In genomic region chr15:26806161-26806560, GRCh38 we compare ENCODE assay signal across 15 cellular contexts.
"Had no signal": no experiment of that assay in that cellular context is flagged by ENCODE, and none has a peak within 500 bp of the region (broad histone marks: within the 10 kb centered on the region; RNA-seq: fewer than 3 reads in every experiment).

No MANE protein-coding gene starts in this region.

- H3K4me1 Mint-ChIP-seq: activated naive CD8-positive, alpha-beta T cell treated with anti-CD3 and anti-CD28 coated beads, Interleukin-2, amount 50 U/mL, for 24 hours; nephron progenitor cell; stimulated activated effector memory CD8-positive, alpha-beta T cell treated with anti-CD3 and anti-CD28 coated beads, Interleukin-12 subunit alpha, Interleukin-12 subunit beta, amount 100 ng/mL, for 72 hours had no signal

- H3K4me3 ChIP-seq: breast epithelium, tibial nerve, uterus had no signal

- H3K36me3 ChIP-seq: breast epithelium, tibial nerve, uterus had no signal

- H3K4me1 ChIP-seq: breast epithelium, foreskin keratinocyte, tibial nerve, uterus had no signal

- H3K27ac Mint-ChIP-seq: activated naive CD4-positive, alpha-beta T cell treated with anti-CD3 and anti-CD28 coated beads for 36 hours; activated naive CD8-positive, alpha-beta T cell treated with anti-CD3 and anti-CD28 coated beads, Interleukin-2, amount 50 U/mL, for 24 hours; dendritic cell treated with granulocyte-macrophage colony-stimulating factor and Interleukin-4, amounts not matched to agents 40 ng/mL and 50 ng/mL, for 4 days; nephron progenitor cell; stimulated activated effector memory CD8-positive, alpha-beta T cell treated with anti-CD3 and anti-CD28 coated beads, Interleukin-12 subunit alpha, Interleukin-12 subunit beta, amount 100 ng/mL, for 72 hours had no signal

- H3K9me3 ChIP-seq: uterus had no signal

- H3K27ac ChIP-seq: breast epithelium, foreskin keratinocyte, tibial nerve, uterus had no signal

- ATAC-seq: activated CD4-positive, CD25-positive, alpha-beta regulatory T cell treated with anti-CD3 and anti-CD28 coated beads, Interleukin-2, amount 50 U/mL, for 24 hours; activated naive CD8-positive, alpha-beta T cell treated with anti-CD3 and anti-CD28 coated beads, Interleukin-2, amount 50 U/mL, for 24 hours; foreskin keratinocyte; stimulated activated effector memory CD8-positive, alpha-beta T cell treated with anti-CD3 and anti-CD28 coated beads, Interleukin-12 subunit alpha, Interleukin-12 subunit beta, amount 100 ng/mL, for 72 hours had no signal

- DNase-seq: activated CD4-positive, alpha-beta T cell treated with anti-CD3 and anti-CD28 coated beads, Interleukin-2, amount 50 U/mL, for 1 hour; activated naive CD4-positive, alpha-beta T cell treated with anti-CD3 and anti-CD28 coated beads for 36 hours; activated naive CD8-positive, alpha-beta T cell treated with anti-CD3 and anti-CD28 coated beads, Interleukin-2, amount 50 U/mL, for 24 hours; activated T-cell treated with anti-CD3 and anti-CD28 coated beads for 4 hours; aorta; effector memory CD4-positive, alpha-beta T cell; foreskin keratinocyte; mesendoderm; nephron progenitor cell; uterus had no signal

- H3K36me3 Mint-ChIP-seq: stimulated activated effector memory CD8-positive, alpha-beta T cell treated with anti-CD3 and anti-CD28 coated beads, Interleukin-12 subunit alpha, Interleukin-12 subunit beta, amount 100 ng/mL, for 72 hours had no signal

- H3K27me3 Mint-ChIP-seq: activated naive CD8-positive, alpha-beta T cell treated with anti-CD3 and anti-CD28 coated beads, Interleukin-2, amount 50 U/mL, for 24 hours; dendritic cell treated with granulocyte-macrophage colony-stimulating factor and Interleukin-4, amounts not matched to agents 40 ng/mL and 50 ng/mL, for 4 days had no signal

- H3K4me3 Mint-ChIP-seq: activated naive CD4-positive, alpha-beta T cell treated with anti-CD3 and anti-CD28 coated beads for 36 hours; activated naive CD8-positive, alpha-beta T cell treated with anti-CD3 and anti-CD28 coated beads, Interleukin-2, amount 50 U/mL, for 24 hours; dendritic cell treated with granulocyte-macrophage colony-stimulating factor and Interleukin-4, amounts not matched to agents 40 ng/mL and 50 ng/mL, for 4 days; nephron progenitor cell; stimulated activated effector memory CD8-positive, alpha-beta T cell treated with anti-CD3 and anti-CD28 coated beads, Interleukin-12 subunit alpha, Interleukin-12 subunit beta, amount 100 ng/mL, for 72 hours had no signal

- H3K27me3 ChIP-seq: breast epithelium, foreskin keratinocyte, tibial nerve, uterus had no signal

- H3K9me3 Mint-ChIP-seq: dendritic cell treated with granulocyte-macrophage colony-stimulating factor and Interleukin-4, amounts not matched to agents 40 ng/mL and 50 ng/mL, for 4 days had no signal
